In the genomic region with DNA sequence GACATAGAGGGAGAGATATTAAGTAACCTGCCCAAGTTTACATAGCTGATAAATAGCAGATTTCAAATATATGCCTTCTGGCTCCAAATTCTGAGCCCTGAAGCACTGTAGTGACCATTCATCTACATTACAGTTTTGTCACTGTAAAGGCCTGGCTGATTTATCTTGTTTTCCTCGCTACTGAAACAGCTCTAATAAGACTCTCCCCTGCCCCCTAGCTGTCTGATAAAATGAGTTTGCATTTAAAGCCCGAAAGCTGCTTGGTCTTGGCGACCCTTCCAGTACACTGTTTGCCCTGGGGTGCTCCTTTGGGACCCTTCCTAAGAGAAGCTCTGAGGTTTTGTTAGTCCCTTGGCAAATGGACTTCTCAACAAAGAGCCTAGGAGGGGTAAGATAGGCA, we compare ENCODE assay signal across 1 cellular context.
TF ChIP-seq lines count a peak whose summit lies in the region.

No MANE protein-coding gene starts in this region.

TF ChIP-seq in IMR-90, 13 proteins besides CTCF, POLR2A, EP300 and RAD21:
- TF ChIP-seq BHLHE40 (IDR thresholded peaks at IDR 0.05; ENCODE audit: low read depth, low read length) (no peak), NFE2L2 (IDR thresholded peaks at IDR 0.05; ENCODE audit: low read depth, low read length) (no peak), RFX5 (IDR thresholded peaks at IDR 0.05; ENCODE audit: low read depth, low read length) (no peak), SMC3 (IDR thresholded peaks at IDR 0.05; ENCODE audit: low read depth, low read length) (peak; percentile 31; the same call in 1 of the 2 replicates), RCOR1 (IDR thresholded peaks at IDR 0.05; ENCODE audit: insufficient replicate concordance, low read length) (no peak), FOS (IDR thresholded peaks at IDR 0.05; ENCODE audit: low read depth, low read length) (no peak), CEBPB (IDR thresholded peaks at IDR 0.05; ENCODE audit: low read depth, low read length) (no peak), CHD1 (IDR thresholded peaks at IDR 0.05; ENCODE audit: low read depth, low read length) (no peak)
